27 cellular contexts compared by ENCODE assay signal in genomic region chr4:6393066-6393465, GRCh38.
A peak's percentile ranks its signal among the peaks of the same experiment; 100 is the strongest.
DNase-seq lines count a peak whose midpoint lies in the region; ATAC-seq, FAIRE-seq and TF ChIP-seq lines count a peak whose summit lies in the region.
"Had no signal": no experiment of that assay in that cellular context is flagged by ENCODE, and none has a peak within 500 bp of the region (broad histone marks: within the 10 kb centered on the region; RNA-seq: fewer than 3 reads in every experiment).

No MANE protein-coding gene starts in this region.

- no peaks in the 10 kb centered on the region for H3K79me2 ChIP-seq in K562 (ENCODE audit: control insufficient read depth, insufficient read depth, low read length)

- H3K4me1 ChIP-seq in K562 (replicated peaks in 1 of 2; ENCODE audit: control insufficient read depth in 2 of 2, insufficient read depth in 2 of 2, low read length in 2 of 2) (peaks cover 0 to 4% of the 10 kb centered on the region in 2 experiments; a peak in 2 of 5 replicates), esophagus (ENCODE audit: control insufficient read depth in 2 of 2, insufficient read depth in 2 of 2, low read length in 1 of 2) (peaks cover 7 to 32% of the 10 kb centered on the region in 2 donors)
- H3K4me1 ChIP-seq: Peyer's patch, SJCRH30 had no signal

- H3K9ac ChIP-seq in K562 (ENCODE audit: insufficient read depth in 1 of 2, low read depth in 2 of 2, low read length in 2 of 2) = no peak overlapping the region

- H3K9me1 ChIP-seq in K562 (ENCODE audit: control insufficient read depth, insufficient read depth, low read length) = no peaks in the 10 kb centered on the region

- H2AFZ ChIP-seq in K562 (ENCODE audit: low read depth, low read length) = no peak overlapping the region

- TF ChIP-seq CTCF in K562 (IDR thresholded peaks at IDR 0.05 in 2 of 3, conservative IDR thresholded peaks at IDR 0.05 in 1 of 3; ENCODE audit: insufficient read depth in 2 of 3, low read depth in 1 of 3, low read length in 3 of 3) = no peak

- no peak overlapping the region for H3K27ac ChIP-seq in K562 (ENCODE audit: extremely low read depth, low read depth, low read length)
- peak overlapping the region; percentile 41 to 69 for H3K27ac ChIP-seq in esophagus (ENCODE audit: low read depth in 2 of 2, low read length in 1 of 2)
- H3K27ac ChIP-seq in temporal lobe (ENCODE audit: low read depth, low read length) = peak overlapping the region; percentile 36
- H3K27ac ChIP-seq: A549, C4-2B, Peyer's patch, SJCRH30 had no signal

- TF ChIP-seq POLR2A in K562 (conservative IDR thresholded peaks at IDR 0.05) = no peak

- intact Hi-C loops in K562 (cut with micrococcal nuclease) = no loop called here

- H3K4me3 ChIP-seq in K562 = no peak overlapping the region
- H3K4me3 ChIP-seq in esophagus (ENCODE audit: low read depth in 1 of 2, low read length in 2 of 2) = no peak overlapping the region
- H3K4me3 ChIP-seq: A549, GM12878, MG63, Peyer's patch, SJCRH30 had no signal

- H3K27me3 ChIP-seq in K562 (ENCODE audit: control insufficient read depth in 2 of 2, insufficient read depth in 2 of 2, low read length in 2 of 2) = peaks cover 3 to 59% of the 10 kb centered on the region in 2 experiments; a peak in 3 of 5 replicates
- no peaks in the 10 kb centered on the region for H3K27me3 ChIP-seq in esophagus (ENCODE audit: control insufficient read depth in 1 of 2, insufficient read depth in 2 of 2, low read length in 2 of 2)
- H3K27me3 ChIP-seq: MG63, Peyer's patch had no signal

- H3K9me3 ChIP-seq in K562 (replicated peaks; ENCODE audit: control insufficient read depth, insufficient read depth, low read depth, low read length) = no peaks in the 10 kb centered on the region
- H3K9me3 ChIP-seq in esophagus (ENCODE audit: control insufficient read depth in 2 of 2, insufficient read depth in 1 of 2, low read depth in 1 of 2, low read length in 1 of 2) = no peaks in the 10 kb centered on the region
- H3K9me3 ChIP-seq: A549, MG63, Peyer's patch, SJCRH30 had no signal

- no peak for ATAC-seq in K562
- ATAC-seq: A549; CD8-positive, alpha-beta T cell; GM12878; SK-N-SH treated with all-trans-retinoic acid at 6 μM for 48 hours had no signal

- no peak for FAIRE-seq in K562 (lab: Jason Lieb, UNC)
- FAIRE-seq: A549, GM12878, HepG2 had no signal

- POLR2A ChIA-PET in K562 (lab: Yijun Ruan, JAX) = no interaction called here

- no TSS peak for BruUV-seq in K562 (replicated peaks; lab: Mats Ljungman, UMichigan)

- WGBS in K562 (ENCODE audit: insufficient coverage, low coverage, missing lambda C conversion rate) = 2% methylated on average over 6 of the region's 6 CpGs
- WGBS in esophagus, 2 donors = 66 to 71% methylated on average over 6 of the region's 6 CpGs

- H4K20me1 ChIP-seq in K562 (replicated peaks; ENCODE audit: control insufficient read depth, insufficient read depth, low read length) = no peaks in the 10 kb centered on the region; the same call in none of the 2 replicates

- H3K36me3 ChIP-seq in K562 (ENCODE audit: control insufficient read depth, insufficient read depth, low read length) (no peaks in the 10 kb centered on the region), esophagus (ENCODE audit: control insufficient read depth in 2 of 2, insufficient read depth in 2 of 2, low read length in 1 of 2) (no peaks in the 10 kb centered on the region)
- H3K36me3 ChIP-seq: MG63, Peyer's patch, SJCRH30 had no signal

- CTCF ChIA-PET in K562 (lab: Yijun Ruan, JAX; ENCODE audit: low intra/inter-chr PET ratio) = no interaction called here

- H3K4me2 ChIP-seq in K562 (ENCODE audit: insufficient read depth, low read length) = no peak overlapping the region
- H3K4me2 ChIP-seq: A549 had no signal

- no peak for TF ChIP-seq EP300 in K562 (IDR thresholded peaks at IDR 0.05; ENCODE audit: low read length)

- TF ChIP-seq RAD21 in K562 (CRISPR knock-in tag; conservative IDR thresholded peaks at IDR 0.05 in 1 of 2, IDR thresholded peaks at IDR 0.05 in 1 of 2) = no peak

- DNase-seq in NCI-H526 (lab: John Stamatoyannopoulos, UW) (peak; percentile 14 to 50), K562 (ENCODE audit: extremely low read depth in 1 of 4, low spot score in 3 of 4) (no peak), NCI-H2107 (lab: John Stamatoyannopoulos, UW) (no peak), T-helper 1 cell (no peak), NCI-H2227 (lab: John Stamatoyannopoulos, UW; ENCODE audit: unreplicated experiment) (no peak)
- DNase-seq: AML-193; CD8-positive, alpha-beta T cell; DMS 273 treated with DMSO at 0.1 percent for 48 hours; DMS79; EL; GDM1; GOT3; MG63; NCI-H1105 treated with DMSO at 0.1 percent for 48 hours; NCI-H146; NCI-H1930; NCI-H446 treated with DMSO at 0.1 percent for 48 hours; NCI-H69; Peyer's patch; SJCRH30 had no signal

- in situ Hi-C loops in K562 (cut with MboI) = no loop called here

TF ChIP-seq in K562, 482 proteins besides CTCF, POLR2A, EP300 and RAD21:
- TF ChIP-seq ZBTB40 (IDR thresholded peaks at IDR 0.05) (peak; percentile 74), ZBTB40 (CRISPR knock-in tag; IDR thresholded peaks at IDR 0.05) (no peak), KDM4B (IDR thresholded peaks at IDR 0.05; ENCODE audit: borderline replicate concordance in 2 of 2, low read depth in 1 of 2) (no peak), L3MBTL2 (IDR thresholded peaks at IDR 0.05) (0 out of 2 replicates have a peak, but pooled peaks have one; percentile 17), ZNF699 (CRISPR knock-in tag; IDR thresholded peaks at IDR 0.05; ENCODE audit: insufficient replicate concordance) (no peak), USF2 (CRISPR knock-in tag; IDR thresholded peaks at IDR 0.05) (peak; percentile 18; the same call in 1 of the 2 replicates), GABPA (tag; conservative IDR thresholded peaks at IDR 0.05; ENCODE audit: low read depth) (peak; percentile 74)

Comparison
In these comparisons a context has a peak if more than half of its experiments do, and no peak if none do; other contexts are left out.
1. DNase-seq: peak in NCI-H526 (2 of 2); none in K562 (0 of 4), NCI-H2107 (single experiment), T-helper 1 cell (0 of 5) and NCI-H2227 (single experiment).